Comparison of ENCODE assay signal across 1 cellular context in genomic region chr19:2059422-2060201, GRCh38.
TF ChIP-seq lines count a peak whose summit lies in the region.

No MANE protein-coding gene starts in this region.

TF ChIP-seq in GM12878, 131 proteins besides CTCF, POLR2A, EP300 and RAD21:
- TF ChIP-seq BACH1 (IDR thresholded peaks at IDR 0.05; ENCODE audit: borderline replicate concordance) (peak; percentile 21; the same call in 1 of the 2 replicates), IRF4 (IDR thresholded peaks at IDR 0.05; ENCODE audit: low read depth, low read length) (no peak), LARP7 (IDR thresholded peaks at IDR 0.05) (0 out of 2 replicates have a peak, but pooled peaks have one; percentile 51)
TF ChIP-seq in GM12878: peak in this region for 2.
